Comparison of ENCODE assay signal across 11 cellular contexts in the genomic region with DNA sequence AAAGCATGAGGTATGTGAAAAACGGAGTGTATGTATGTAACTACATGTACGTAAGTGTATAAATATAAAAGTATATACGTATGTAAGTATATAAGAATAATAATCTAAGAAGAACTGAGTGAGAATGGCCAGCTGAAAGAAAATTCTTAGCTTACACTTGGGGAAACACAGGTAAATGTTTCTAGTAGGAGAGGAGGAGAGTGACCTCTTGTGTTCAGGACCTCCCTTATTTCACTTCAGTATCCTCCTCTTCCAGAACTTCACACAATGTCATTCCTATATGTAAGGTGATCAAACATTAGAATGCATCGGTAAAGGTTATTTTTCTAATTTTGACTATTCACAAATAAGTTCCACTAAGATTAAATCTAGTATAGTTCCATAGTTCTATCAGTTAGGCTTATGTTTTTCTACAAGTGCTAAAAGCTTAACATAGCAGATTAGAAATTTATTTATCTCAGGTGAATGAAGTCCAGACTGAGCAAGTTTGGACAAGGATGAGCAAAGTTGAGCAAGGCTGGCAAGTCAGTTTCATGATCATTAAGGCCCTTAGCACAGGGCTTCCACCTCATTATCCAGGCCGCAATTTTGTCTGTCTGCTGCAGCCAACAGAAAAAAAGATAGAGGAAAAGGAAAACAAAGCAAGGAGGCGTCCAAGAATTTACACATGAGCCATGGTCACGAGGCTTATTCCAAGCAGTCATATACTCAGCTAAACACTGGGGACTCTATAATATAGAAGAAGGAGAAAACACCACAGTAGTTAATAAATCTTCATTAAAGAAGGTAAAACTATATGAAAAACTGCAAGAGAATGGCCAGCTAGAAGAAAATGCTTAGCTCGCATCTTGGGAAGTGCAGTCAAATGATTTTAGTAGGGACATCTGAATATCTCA. TPM values are rescaled to one million over a fixed set of nuclear protein-coding genes. Genes with fewer than 3 reads are reported as not detected.
DNase-seq lines count a peak whose midpoint lies in the region; ATAC-seq and TF ChIP-seq lines count a peak whose summit lies in the region.
"Had no signal": no experiment of that assay in that cellular context is flagged by ENCODE, and none has a peak within 500 bp of the region (broad histone marks: within the 10 kb centered on the region; RNA-seq: fewer than 3 reads in every experiment).

No MANE protein-coding gene starts in this region.

- no peaks in the 10 kb centered on the region for H3K36me3 Mint-ChIP-seq in MCF 10A (ENCODE audit: insufficient read depth, unreplicated experiment)
- H3K36me3 Mint-ChIP-seq: CD4-positive, CD25-positive, alpha-beta regulatory T cell had no signal

- DNase-seq in HT-29 (ENCODE audit: low spot score) (peak; percentile 16), MCF 10A (ENCODE audit: unreplicated experiment) (peak; percentile 24), left colon (no peak), DMS 273 treated with DMSO at 0.1 percent for 48 hours (lab: John Stamatoyannopoulos, UW) (no peak), AG08396 (ENCODE audit: low spot score) (no peak)
- DNase-seq in effector CD8-positive, alpha-beta T cell (lab: John Stamatoyannopoulos, UW) = no peak
- DNase-seq: CD4-positive, CD25-positive, alpha-beta regulatory T cell; Kasumi-1 had no signal

- no peaks in the 10 kb centered on the region for H3K27me3 Mint-ChIP-seq in MCF 10A (ENCODE audit: insufficient read depth, unreplicated experiment)

- CTCF ChIA-PET in MCF 10A (lab: Yijun Ruan, JAX) = interaction anchor here (0.6 to 5.4 kb wide), 21 partner anchors 12 to 1060 kb away, joined by 3 to 24 read pairs (median 4); partner anchors contain the start of gene FMO4

- H3K9me3 Mint-ChIP-seq in MCF 10A (ENCODE audit: unreplicated experiment) = no peaks in the 10 kb centered on the region
- H3K9me3 Mint-ChIP-seq: CD4-positive, CD25-positive, alpha-beta regulatory T cell had no signal

- no peak overlapping the region for H3K4me3 Mint-ChIP-seq in MCF 10A (ENCODE audit: unreplicated experiment)
- H3K4me3 Mint-ChIP-seq: CD4-positive, CD25-positive, alpha-beta regulatory T cell had no signal

- TF ChIP-seq CTCF in MCF 10A (IDR thresholded peaks at IDR 0.05; ENCODE audit: unreplicated experiment) = peak; percentile 16

- H3K36me3 ChIP-seq in ACC112 (ENCODE audit: insufficient read depth, low read length) = no peaks in the 10 kb centered on the region

- peak overlapping the region; percentile 63 for H3K27ac ChIP-seq in ACC112 (ENCODE audit: low read depth, low read length)

- intact Hi-C loops in MCF 10A (cut with micrococcal nuclease) (loop anchor here (5.0 kb wide), 2 partner anchors 161 to 491 kb away; no protein-coding TSS in a partner anchor), left colon (cut with DNase I, micrococcal nuclease) (loop anchor here in 1 of 2 donors (10.0 kb wide), 1 partner anchor 243 kb away; no protein-coding TSS in a partner anchor)

- H3K27me3 ChIP-seq in ACC112 (ENCODE audit: insufficient read depth, low read length) = no peaks in the 10 kb centered on the region

- 0 out of 2 replicates have a peak overlapping the region, but pooled peaks have one; percentile 60 for H3K4me3 ChIP-seq in ACC112 (ENCODE audit: low read depth, low read length)
- H3K4me3 ChIP-seq: skin epidermis had no signal

- H3K4me1 Mint-ChIP-seq in MCF 10A (ENCODE audit: insufficient read depth, unreplicated experiment) = peaks cover 12% of the 10 kb centered on the region
- H3K4me1 Mint-ChIP-seq: CD4-positive, CD25-positive, alpha-beta regulatory T cell had no signal

- H3K79me2 ChIP-seq in ACC112 (ENCODE audit: control insufficient read depth, insufficient read depth, low read length, unreplicated experiment) = no peaks in the 10 kb centered on the region

- POLR2A ChIA-PET in MCF 10A (lab: Yijun Ruan, JAX) = no interaction called here

- no TSS peak for BruUV-seq in MCF 10A (replicated peaks; lab: Mats Ljungman, UMichigan)

- ATAC-seq in left colon (peak; percentile 89), HG03045 (IDR thresholded peaks at IDR 0.05; ENCODE audit: unreplicated experiment) (no peak)

- H3K4me1 ChIP-seq in ACC112 (ENCODE audit: control insufficient read depth, insufficient read depth, low read length, unreplicated experiment) = peaks cover 25% of the 10 kb centered on the region

- H2AFZ ChIP-seq in ACC112 (ENCODE audit: low read length, unreplicated experiment) = peak overlapping the region; percentile 65

- H3K27ac Mint-ChIP-seq in MCF 10A (ENCODE audit: low read depth, unreplicated experiment) = no peak overlapping the region
- H3K27ac Mint-ChIP-seq: CD4-positive, CD25-positive, alpha-beta regulatory T cell had no signal

RNA-seq across cellular contexts. Expression of gene MROH9, which starts 7.1 kb away (rescaled TPM):
- total RNA-seq in HT-29 (2014; rRNA removed; shearing (Covaris generic)) = not detected in 2 replicates
- total RNA-seq in MCF 10A (2022) = not detected in 2 replicates
- total RNA-seq in left colon = not detected
- total RNA-seq: CD4-positive, CD25-positive, alpha-beta regulatory T cell had no signal

Comparison
In these comparisons a context has a peak if more than half of its experiments do, and no peak if none do; other contexts are left out.
1. DNase-seq: peak in HT-29 (single experiment) and MCF 10A (single experiment); none in left colon (0 of 2), DMS 273 treated with DMSO at 0.1 percent for 48 hours (single experiment), AG08396 (single experiment) and effector CD8-positive, alpha-beta T cell (single experiment).